Comparison of ENCODE assay signal across 11 cellular contexts in genomic region chr20:56393653-56394052, GRCh38.
DNase-seq lines count a peak whose midpoint lies in the region; ATAC-seq and TF ChIP-seq lines count a peak whose summit lies in the region.
"Had no signal": no experiment of that assay in that cellular context is flagged by ENCODE, and none has a peak within 500 bp of the region (broad histone marks: within the 10 kb centered on the region; RNA-seq: fewer than 3 reads in every experiment).

No MANE protein-coding gene starts in this region.

- peaks cover 28 to 38% (median 34%) of the 10 kb centered on the region in 10 experiments for H3K4me1 ChIP-seq in BLaER1 treated with 17β-estradiol and CSF1 and Interleukin-3, amounts not matched to agents 10 nM and 100 nM
- H3K4me1 ChIP-seq in Loucy (ENCODE audit: insufficient read depth, low read length, poor library complexity, severe bottlenecking) (peaks cover 47% of the 10 kb centered on the region), endocrine pancreas (ENCODE audit: control insufficient read depth, insufficient read depth, low read length) (no peaks in the 10 kb centered on the region), neutrophil (ENCODE audit: control insufficient read depth in 1 of 2, insufficient read depth in 1 of 2, low read depth in 1 of 2, low read length in 1 of 2) (peaks cover 25 to 26% of the 10 kb centered on the region in 2 experiments)

- no peak for DNase-seq in activated CD4-positive, alpha-beta T cell treated with anti-CD3 and anti-CD28 coated beads, Interleukin-2, amount 50 U/mL, for 1 hour
- DNase-seq in iPS-NIHi7 (ENCODE audit: extremely low spot score): no peak
- DNase-seq in stimulated activated CD4-positive, alpha-beta T cell treated with anti-CD3 and anti-CD28 coated beads, Interleukin-1b, Interleukin-23, amount 100 ng/mL, for 48 hours: no peak
- DNase-seq: aorta, GF-D8, left colon had no signal

- H3F3A ChIP-seq in Loucy (ENCODE audit: low read depth): no peaks in the 10 kb centered on the region

- peaks cover 37 to 72% (median 60%) of the 10 kb centered on the region in 11 experiments for H3K36me3 ChIP-seq in BLaER1 treated with 17β-estradiol and CSF1 and Interleukin-3, amounts not matched to agents 10 nM and 100 nM
- peaks cover 38% of the 10 kb centered on the region; the same call in 1 of the 2 replicates for H3K36me3 ChIP-seq in Loucy (ENCODE audit: insufficient read depth, low read length)
- peaks cover 4% of the 10 kb centered on the region for H3K36me3 ChIP-seq in endocrine pancreas (ENCODE audit: control insufficient read depth, insufficient read depth, low read length)
- H3K36me3 ChIP-seq in neutrophil: peaks cover 35% of the 10 kb centered on the region

- H3K4me3 ChIP-seq in BLaER1 treated with 17β-estradiol and CSF1 and Interleukin-3, amounts not matched to agents 10 nM and 100 nM: peak overlapping the region; percentile 77 to 96 (median 90)
- peak overlapping the region; percentile 98 for H3K4me3 ChIP-seq in Loucy (ENCODE audit: low read length, poor library complexity, severe bottlenecking)
- peak overlapping the region; percentile 83 for H3K4me3 ChIP-seq in endocrine pancreas (ENCODE audit: control insufficient read depth, insufficient read depth, low read length)
- peak overlapping the region; percentile 69 to 95 for H3K4me3 ChIP-seq in neutrophil (ENCODE audit: low read depth in 1 of 2, low read length in 1 of 2)

- no peak for ATAC-seq in GM18520 (IDR thresholded peaks at IDR 0.05; ENCODE audit: unreplicated experiment)
- ATAC-seq: left colon had no signal

- no peak overlapping the region for H2AFZ ChIP-seq in Loucy (ENCODE audit: low read length)

- H3K9me3 ChIP-seq in BLaER1 treated with 17β-estradiol and CSF1 and Interleukin-3, amounts not matched to agents 10 nM and 100 nM (replicated peaks in 1 of 11): no peaks in the 10 kb centered on the region
- no peaks in the 10 kb centered on the region for H3K9me3 ChIP-seq in Loucy (ENCODE audit: insufficient read depth, low read depth, low read length)
- no peaks in the 10 kb centered on the region for H3K9me3 ChIP-seq in endocrine pancreas (ENCODE audit: control insufficient read depth, low read length)
- no peaks in the 10 kb centered on the region for H3K9me3 ChIP-seq in neutrophil

- H3K79me2 ChIP-seq in Loucy (ENCODE audit: insufficient read depth, low read length): peaks cover 80% of the 10 kb centered on the region

- H3K9me2 ChIP-seq in Loucy (replicated peaks; ENCODE audit: low read depth, low read length): no peaks in the 10 kb centered on the region

- H3K27me3 ChIP-seq in BLaER1 treated with 17β-estradiol and CSF1 and Interleukin-3, amounts not matched to agents 10 nM and 100 nM: no peaks in the 10 kb centered on the region
- H3K27me3 ChIP-seq in Loucy (ENCODE audit: insufficient read depth, low read length, poor library complexity, severe bottlenecking) (peaks cover 4% of the 10 kb centered on the region), endocrine pancreas (ENCODE audit: control insufficient read depth, insufficient read depth, low read length) (no peaks in the 10 kb centered on the region), neutrophil (no peaks in the 10 kb centered on the region)

- H3K9ac ChIP-seq in BLaER1 treated with 17β-estradiol and CSF1 and Interleukin-3, amounts not matched to agents 10 nM and 100 nM: peak overlapping the region; percentile 84 to 94 (median 92); a peak in 17 of 22 replicates
- H3K9ac ChIP-seq in Loucy (ENCODE audit: low read depth, low read length, poor library complexity, severe bottlenecking) (peak overlapping the region; percentile 99), endocrine pancreas (ENCODE audit: control insufficient read depth, insufficient read depth, low read length) (no peak overlapping the region)

- peaks cover 0 to 26% (median 11%) of the 10 kb centered on the region in 11 experiments; a peak in 14 of 22 replicates for H4K20me1 ChIP-seq in BLaER1 treated with 17β-estradiol and CSF1 and Interleukin-3, amounts not matched to agents 10 nM and 100 nM
- H4K20me1 ChIP-seq in Loucy (ENCODE audit: insufficient read depth, low read length, poor library complexity, severe bottlenecking): peaks cover 43% of the 10 kb centered on the region

- TF ChIP-seq CTCF in Loucy (conservative IDR thresholded peaks at IDR 0.05; ENCODE audit: low read length) (no peak), neutrophil (IDR thresholded peaks at IDR 0.05) (no peak)

- peak overlapping the region in 6 of 11 experiments; percentile 87 to 97 (median 92); a peak in 6 of 22 replicates for H3K27ac ChIP-seq in BLaER1 treated with 17β-estradiol and CSF1 and Interleukin-3, amounts not matched to agents 10 nM and 100 nM
- peak overlapping the region; percentile 93 for H3K27ac ChIP-seq in neutrophil

- peak overlapping the region; percentile 69 to 93 (median 90) for H3K4me2 ChIP-seq in BLaER1 treated with 17β-estradiol and CSF1 and Interleukin-3, amounts not matched to agents 10 nM and 100 nM
- peak overlapping the region; percentile 96 for H3K4me2 ChIP-seq in Loucy (ENCODE audit: low read depth, low read length, poor library complexity, severe bottlenecking)
